ENCODE assay signal across 3 cellular contexts in the genomic region with DNA sequence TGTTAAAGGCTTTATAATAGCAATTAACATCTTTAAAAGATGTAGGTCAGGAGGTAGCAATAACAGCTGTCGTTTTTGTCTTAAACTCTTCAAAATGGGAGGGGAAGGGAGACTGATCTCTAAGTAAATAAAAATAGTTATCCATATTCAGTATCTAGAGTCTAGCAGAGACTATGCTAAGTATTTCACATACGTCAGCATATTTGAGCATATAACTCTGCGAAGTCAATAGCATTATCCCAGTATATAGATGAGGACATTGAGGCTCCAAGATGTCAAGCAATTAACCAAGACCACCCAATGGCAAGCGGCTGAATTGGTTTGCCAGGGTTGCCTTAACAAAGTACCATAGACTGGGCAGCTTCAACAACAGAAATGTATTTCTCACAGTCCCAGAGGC.
TF ChIP-seq lines count a peak whose summit lies in the region.

No MANE protein-coding gene starts in this region.

TF ChIP-seq in A549, 52 proteins besides CTCF, POLR2A, EP300 and RAD21:
- TF ChIP-seq EHMT2 (IDR thresholded peaks at IDR 0.05; ENCODE audit: low read depth) (no peak), MAFK (IDR thresholded peaks at IDR 0.05; ENCODE audit: partially characterized antibody) (peak; percentile 92)

TF ChIP-seq in IMR-90, 13 proteins besides CTCF, POLR2A, EP300 and RAD21:
- peak; percentile 89 for TF ChIP-seq MAFK (IDR thresholded peaks at IDR 0.05; ENCODE audit: low read depth, low read length)
- TF ChIP-seq FOS (IDR thresholded peaks at IDR 0.05; ENCODE audit: low read depth, low read length): no peak
TF ChIP-seq in IMR-90: peak in this region for 1.

TF ChIP-seq in H1, 55 proteins besides CTCF, POLR2A, EP300 and RAD21:
- TF ChIP-seq MAFK (IDR thresholded peaks at IDR 0.05; ENCODE audit: low read depth, low read length) (peak; percentile 36; the same call in 1 of the 2 replicates), EZH2 (IDR thresholded peaks at IDR 0.05; ENCODE audit: low read depth, low read length, severe bottlenecking) (no peak), SP2 (IDR thresholded peaks at IDR 0.05; ENCODE audit: low read length) (no peak), TAF1 (IDR thresholded peaks at IDR 0.05; ENCODE audit: low read depth, low read length) (no peak)
- TF ChIP-seq, protein P1, sequence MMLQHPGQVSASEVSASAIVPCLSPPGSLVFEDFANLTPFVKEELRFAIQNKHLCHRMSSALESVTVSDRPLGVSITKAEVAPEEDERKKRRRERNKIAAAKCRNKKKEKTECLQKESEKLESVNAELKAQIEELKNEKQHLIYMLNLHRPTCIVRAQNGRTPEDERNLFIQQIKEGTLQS (IDR thresholded peaks at IDR 0.05; ENCODE audit: insufficient read depth, low read depth, low read length): no peak
